8 cellular contexts compared by ENCODE assay signal in the genomic region with DNA sequence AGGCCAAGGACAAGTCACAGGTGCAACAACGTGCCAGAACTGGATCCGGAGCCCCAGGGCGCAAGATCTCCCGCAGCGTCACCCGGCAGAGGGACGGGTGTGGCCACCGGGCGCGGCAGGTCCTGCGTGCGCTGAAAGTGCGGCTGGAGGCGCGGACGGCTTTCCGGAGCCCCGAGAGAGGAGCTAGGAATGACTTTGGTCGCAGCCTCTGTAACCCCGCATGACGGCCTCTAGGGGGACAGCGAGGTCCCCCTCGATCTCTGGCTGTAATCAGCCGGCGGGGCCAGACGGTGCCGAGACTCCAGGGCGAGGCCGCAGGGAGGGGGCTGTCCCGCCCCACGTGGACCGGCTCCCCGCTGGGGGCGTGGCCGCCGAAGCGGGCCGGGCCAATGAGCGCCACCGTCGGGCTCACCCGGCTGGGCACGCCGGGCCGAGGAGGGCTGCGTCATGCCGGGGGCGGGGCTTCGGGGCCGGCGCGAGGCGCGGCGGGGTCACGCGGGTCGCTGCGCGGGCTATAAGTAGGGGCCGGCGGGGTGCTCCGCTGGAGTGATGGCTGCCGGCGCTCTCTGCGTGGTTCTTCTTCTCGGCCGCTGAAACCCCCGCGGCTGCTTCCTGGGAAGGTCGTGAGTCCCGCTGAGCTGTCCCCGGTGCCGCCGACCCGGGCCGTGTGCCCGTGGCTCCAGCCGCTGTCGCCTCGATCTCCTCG. TPM values are rescaled to one million over a fixed set of nuclear protein-coding genes. Genes with fewer than 3 reads are reported as not detected.
DNase-seq lines count a peak whose midpoint lies in the region; ATAC-seq and TF ChIP-seq lines count a peak whose summit lies in the region.

A gene with protein sequence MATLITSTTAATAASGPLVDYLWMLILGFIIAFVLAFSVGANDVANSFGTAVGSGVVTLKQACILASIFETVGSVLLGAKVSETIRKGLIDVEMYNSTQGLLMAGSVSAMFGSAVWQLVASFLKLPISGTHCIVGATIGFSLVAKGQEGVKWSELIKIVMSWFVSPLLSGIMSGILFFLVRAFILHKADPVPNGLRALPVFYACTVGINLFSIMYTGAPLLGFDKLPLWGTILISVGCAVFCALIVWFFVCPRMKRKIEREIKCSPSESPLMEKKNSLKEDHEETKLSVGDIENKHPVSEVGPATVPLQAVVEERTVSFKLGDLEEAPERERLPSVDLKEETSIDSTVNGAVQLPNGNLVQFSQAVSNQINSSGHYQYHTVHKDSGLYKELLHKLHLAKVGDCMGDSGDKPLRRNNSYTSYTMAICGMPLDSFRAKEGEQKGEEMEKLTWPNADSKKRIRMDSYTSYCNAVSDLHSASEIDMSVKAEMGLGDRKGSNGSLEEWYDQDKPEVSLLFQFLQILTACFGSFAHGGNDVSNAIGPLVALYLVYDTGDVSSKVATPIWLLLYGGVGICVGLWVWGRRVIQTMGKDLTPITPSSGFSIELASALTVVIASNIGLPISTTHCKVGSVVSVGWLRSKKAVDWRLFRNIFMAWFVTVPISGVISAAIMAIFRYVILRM (plus strand): TSS at position 544 of the 706 bp plus-strand sequence. CDS start 890 bp downstream, outside the sequence.

- H3K27ac ChIP-seq in SK-N-MC (peak within 1 kb of the TSS; percentile 83), testis (peak within 1 kb of the TSS; percentile 90 to 97)

- peak within 1 kb of the TSS; percentile 96 for H3K9ac ChIP-seq in SK-N-MC (ENCODE audit: insufficient read length)

- H3K4me3 ChIP-seq in GM06990 (replicated peaks; ENCODE audit: low read depth, low read length) (peak within 1 kb of the TSS; percentile 73), SK-N-MC (peak within 1 kb of the TSS; percentile 95), testis (peak within 1 kb of the TSS; percentile 86 to 97)

- TF ChIP-seq POLR2A in testis (IDR thresholded peaks at IDR 0.05) = peak; percentile 85

- H3K9me3 ChIP-seq in SK-N-MC (ENCODE audit: low read depth, low read length) (no peaks in the 10 kb centered on the region), testis (no peaks in the 10 kb centered on the region)

- WGBS in testis, 2 donors = 0% methylated on average over 49 of the region's 82 CpGs; no CpG with 5 or more reads in 1 of the 2 donors

- CTCF ChIA-PET in HEK293T (lab: Yijun Ruan, JAX) = interaction anchor here (0.5 to 2.9 kb wide), 9 partner anchors 14 to 240 kb away, joined by 3 to 11 read pairs (median 4); no protein-coding TSS in a partner anchor

- intact Hi-C loops in testis (cut with DNase I; ENCODE audit: low total_unique reads) = no loop called here

- no peaks in the 10 kb centered on the region; the same call in 1 of the 2 replicates for H3K36me3 ChIP-seq in GM06990 (ENCODE audit: control insufficient read depth, insufficient read depth, low read length)
- H3K36me3 ChIP-seq in SK-N-MC (ENCODE audit: insufficient read depth, low read length) = peaks cover 39% of the 10 kb centered on the region
- H3K36me3 ChIP-seq in testis (ENCODE audit: low read depth, missing control alignments) = no peaks in the 10 kb centered on the region

- ATAC-seq in omental fat pad (ENCODE audit: low FRiP score) = peak; percentile 94

- DNase-seq in GM06990 (ENCODE audit: extremely low read depth, insufficient read length) (peak; percentile 99), HEK293T (ENCODE audit: extremely low spot score) (peak; percentile 98), MV-4-11 (lab: John Stamatoyannopoulos, UW) (peak; percentile 93), SK-N-MC (ENCODE audit: low read depth, low spot score) (no peak), globus pallidus (ENCODE audit: low spot score) (peak; percentile 97), omental fat pad (ENCODE audit: low spot score) (peak; percentile 75), testis (peak; percentile 97)
- DNase-seq in activated naive CD4-positive, alpha-beta T cell treated with anti-CD3 and anti-CD28 coated beads, Interleukin-2, amount 50 U/mL, for 16 hours = peak; percentile 99

- no peaks in the 10 kb centered on the region; the same call in 1 of the 2 replicates for H3K27me3 ChIP-seq in GM06990 (replicated peaks; ENCODE audit: control insufficient read depth, insufficient read depth, low read length)
- H3K27me3 ChIP-seq in testis = no peaks in the 10 kb centered on the region

- H3K4me1 ChIP-seq in testis = peaks cover 13% of the 10 kb centered on the region

- peak; percentile 62 for TF ChIP-seq CTCF in GM06990 (IDR thresholded peaks at IDR 0.05; ENCODE audit: insufficient read depth, low read length, poor library complexity, severe bottlenecking)
- no peak for TF ChIP-seq CTCF in omental fat pad (IDR thresholded peaks at IDR 0.05)
- TF ChIP-seq CTCF in testis (IDR thresholded peaks at IDR 0.05) = peak in 2 of 3 experiments; percentile 20 to 56

- POLR2A ChIA-PET in HEK293T (lab: Yijun Ruan, JAX) = interaction anchor here (0.7 to 3.5 kb wide), 12 partner anchors 10 to 79 kb away, joined by 3 to 29 read pairs (median 4); no protein-coding TSS in a partner anchor

TF ChIP-seq in HEK293T, 16 proteins besides CTCF, POLR2A, EP300 and RAD21:
- TF ChIP-seq FOXA1 (IDR thresholded peaks at IDR 0.05) = no peak
- peak; percentile 61; the same call in 1 of the 2 replicates for TF ChIP-seq FOXM1 (IDR thresholded peaks at IDR 0.05; ENCODE audit: borderline replicate concordance)
- TF ChIP-seq LEF1 (IDR thresholded peaks at IDR 0.05; ENCODE audit: borderline replicate concordance) = no peak
- peak; percentile 76 for TF ChIP-seq L3MBTL2 (conservative IDR thresholded peaks at IDR 0.05)
- TF ChIP-seq SP1 (IDR thresholded peaks at IDR 0.05) = no peak
- TF ChIP-seq ZNF384 (IDR thresholded peaks at IDR 0.05) = no peak
- TF ChIP-seq ELF4 (IDR thresholded peaks at IDR 0.05) = 0 out of 2 replicates have a peak, but pooled peaks have one; percentile 34
- no peak for TF ChIP-seq BHLHE40 (IDR thresholded peaks at IDR 0.05; ENCODE audit: borderline replicate concordance)
- no peak for TF ChIP-seq CTBP1 (IDR thresholded peaks at IDR 0.05; ENCODE audit: borderline replicate concordance)
- TF ChIP-seq SUZ12 (IDR thresholded peaks at IDR 0.05) = no peak

RNA-seq across cellular contexts. Expression of the gene that starts here (rescaled TPM):
- total RNA-seq in omental fat pad (100 to 1,000 TPM in 2 of 4 donors, 10 to 100 TPM in 2; 33.1 to 299 (median 88.2) TPM), testis (10 to 100 TPM; 38.7 to 47.8 TPM)
- 30.2 TPM for polyA plus RNA-seq in testis (ENCODE audit: insufficient read depth, low read depth, low replicate concordance)

Comparison
In these comparisons a context has a peak if more than half of its experiments do, and no peak if none do; other contexts are left out.
1. CTCF ChIP-seq: peak in GM06990 (single experiment) and testis (2 of 3); none in omental fat pad (0 of 3).
2. Peak in every context shown above with its lines, with median percentiles within 50 percentile points of each other: H3K4me3 ChIP-seq.